In the genomic region with DNA sequence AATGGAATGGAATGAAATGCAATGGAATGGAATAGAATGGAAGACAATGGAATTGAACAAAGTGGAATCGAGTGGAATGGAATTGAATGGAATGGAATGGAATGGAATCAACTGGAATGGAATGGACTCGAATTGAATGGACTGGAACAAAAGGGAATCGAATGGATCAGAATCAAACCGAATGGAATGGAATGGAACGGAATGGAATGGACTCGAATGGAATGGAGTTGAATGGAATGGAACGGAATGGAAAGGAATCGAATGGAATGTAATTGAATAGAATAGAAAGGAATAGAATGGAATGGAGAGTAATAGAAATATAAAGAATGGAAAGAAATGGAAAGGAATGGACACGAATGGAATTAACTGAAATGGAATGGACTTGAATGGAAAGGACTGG, we compare ENCODE assay signal across 23 cellular contexts.
DNase-seq lines count a peak whose midpoint lies in the region; TF ChIP-seq lines count a peak whose summit lies in the region.
"Had no signal": no experiment of that assay in that cellular context is flagged by ENCODE, and none has a peak within 500 bp of the region (broad histone marks: within the 10 kb centered on the region; RNA-seq: fewer than 3 reads in every experiment).

No MANE protein-coding gene starts in this region.

- H3K4me1 Mint-ChIP-seq in neural progenitor cell: no peaks in the 10 kb centered on the region

- H4K20me1 ChIP-seq in fibroblast of lung (ENCODE audit: control insufficient read depth, extremely low read depth, insufficient read depth, low read length): no peaks in the 10 kb centered on the region
- H4K20me1 ChIP-seq in neural progenitor cell (ENCODE audit: low read depth): no peaks in the 10 kb centered on the region

- H3K9me3 Mint-ChIP-seq in neural progenitor cell: no peaks in the 10 kb centered on the region

- H3K36me3 ChIP-seq in fibroblast of lung (ENCODE audit: control insufficient read depth, insufficient read depth, low read length) (no peaks in the 10 kb centered on the region), neural progenitor cell (no peaks in the 10 kb centered on the region)
- H3K36me3 ChIP-seq: MG63 had no signal

- H3K27ac Mint-ChIP-seq in neural progenitor cell: no peak overlapping the region

- no peaks in the 10 kb centered on the region for H3K27me3 Mint-ChIP-seq in neural progenitor cell (ENCODE audit: insufficient read depth, low read depth)

- no peaks in the 10 kb centered on the region for H3F3A ChIP-seq in neural progenitor cell (ENCODE audit: low read depth)

- no peaks in the 10 kb centered on the region for H3K36me3 Mint-ChIP-seq in neural progenitor cell

- DNase-seq in H4 (ENCODE audit: low spot score) (peak; percentile 26), astrocyte of the hippocampus (ENCODE audit: low read depth, low spot score) (peak; percentile 10), fibroblast of lung (ENCODE audit: low read depth in 2 of 2) (peak; percentile 9 to 27), neural progenitor cell (ENCODE audit: low spot score) (peak; percentile 4), DMS79 (lab: John Stamatoyannopoulos, UW) (no peak), MV-4-11 (lab: John Stamatoyannopoulos, UW) (no peak), retina (no peak), NCI-H1436 (lab: John Stamatoyannopoulos, UW) (no peak)
- DNase-seq: activated CD4-positive, alpha-beta T cell treated with anti-CD3 and anti-CD28 coated beads for 1 hour; activated gamma-delta T cell treated with Interleukin-2 at 50 U/mL for 16 hours; body of pancreas; COR-L47; effector memory CD4-positive, alpha-beta T cell; GF-D8; head of caudate nucleus; MG63; NCI-H2107; NCI-H526 treated with DMSO at 0.1 percent for 48 hours; OCI-M1; SK-N-SH; stimulated activated CD4-positive, alpha-beta T cell treated with anti-CD3 and anti-CD28 coated beads, Interleukin-4, amount 100 ng/mL, for 24 hours; T1000; testis had no signal

- H3K4me3 ChIP-seq in fibroblast of lung (replicated peaks in 1 of 4; ENCODE audit: control extremely low read depth in 1 of 4, insufficient read depth in 1 of 4, low read depth in 3 of 4, low read length in 4 of 4): no peak overlapping the region
- H3K4me3 ChIP-seq in neural progenitor cell: no peak overlapping the region
- H3K4me3 ChIP-seq: body of pancreas, MG63, testis had no signal

- no peaks in the 10 kb centered on the region for H3K9me3 ChIP-seq in fibroblast of lung (ENCODE audit: control insufficient read depth, insufficient read depth, low read depth, low read length)
- H3K9me3 ChIP-seq in neural progenitor cell (ENCODE audit: low read depth): peaks cover 53% of the 10 kb centered on the region
- H3K9me3 ChIP-seq: testis had no signal

- no peak overlapping the region for H3K4me2 ChIP-seq in fibroblast of lung (ENCODE audit: extremely low read depth, insufficient read depth, low read length)
- H3K4me2 ChIP-seq in neural progenitor cell: no peak overlapping the region
- H3K4me2 ChIP-seq: SK-N-SH had no signal

- no peaks in the 10 kb centered on the region for H3K79me2 ChIP-seq in fibroblast of lung (ENCODE audit: control insufficient read depth, insufficient read depth, low read length)
- no peaks in the 10 kb centered on the region for H3K79me2 ChIP-seq in neural progenitor cell (ENCODE audit: low read depth)

- H3K27ac ChIP-seq in fibroblast of lung (ENCODE audit: insufficient read depth, low read length) (no peak overlapping the region), neural progenitor cell (no peak overlapping the region)
- H3K27ac ChIP-seq: body of pancreas, testis had no signal

- no peak overlapping the region for H3K4me3 Mint-ChIP-seq in neural progenitor cell

- H2AFZ ChIP-seq in fibroblast of lung (ENCODE audit: low read length): no peak overlapping the region
- H2AFZ ChIP-seq in neural progenitor cell (replicated peaks): no peak overlapping the region

- TF ChIP-seq CTCF in fibroblast of lung (conservative IDR thresholded peaks at IDR 0.05 in 1 of 2, IDR thresholded peaks at IDR 0.05 in 1 of 2; ENCODE audit: low read depth in 1 of 2, low read length in 2 of 2): no peak
- TF ChIP-seq CTCF in neural progenitor cell (IDR thresholded peaks at IDR 0.05): no peak

- H3K4me1 ChIP-seq in fibroblast of lung (ENCODE audit: control insufficient read depth, extremely low read depth, insufficient read depth, low read length): no peaks in the 10 kb centered on the region
- H3K4me1 ChIP-seq in neural progenitor cell: no peaks in the 10 kb centered on the region
- H3K4me1 ChIP-seq: body of pancreas, testis had no signal

- H3K27me3 ChIP-seq in fibroblast of lung (ENCODE audit: control insufficient read depth, insufficient read depth, low read length) (no peaks in the 10 kb centered on the region), neural progenitor cell (no peaks in the 10 kb centered on the region)
- H3K27me3 ChIP-seq: body of pancreas, MG63, testis had no signal

- H3K9ac ChIP-seq in fibroblast of lung (ENCODE audit: insufficient read depth, low read length) (no peak overlapping the region), neural progenitor cell (no peak overlapping the region)
- H3K9ac ChIP-seq: SK-N-SH had no signal

Comparison
In these comparisons a context has a peak if more than half of its experiments do, and no peak if none do; other contexts are left out.
1. DNase-seq: peak in H4 (single experiment), astrocyte of the hippocampus (single experiment), fibroblast of lung (2 of 2) and neural progenitor cell (single experiment); none in DMS79 (single experiment), MV-4-11 (single experiment), retina (single experiment) and NCI-H1436 (single experiment).